In genomic region chr12:1592444-1593231, GRCh38 we compare ENCODE assay signal across 8 cellular contexts. TPM values are rescaled to one million over a fixed set of nuclear protein-coding genes. Genes with fewer than 3 reads are reported as not detected.
DNase-seq lines count a peak whose midpoint lies in the region; TF ChIP-seq lines count a peak whose summit lies in the region.

No MANE protein-coding gene starts in this region.

- no peak overlapping the region for H4K12ac ChIP-seq in trophoblast cell (ENCODE audit: low read depth, low read length)

- H4K91ac ChIP-seq in trophoblast cell (ENCODE audit: low read depth, low read length), result no peak overlapping the region

- no peaks in the 10 kb centered on the region for H3K9me3 ChIP-seq in trophoblast cell (ENCODE audit: insufficient read depth, low read depth, low read length)

- H3K4me1 ChIP-seq in trophoblast cell (ENCODE audit: control insufficient read depth in 1 of 2, insufficient read depth in 2 of 2, low read length in 2 of 2), result peaks cover 15 to 26% of the 10 kb centered on the region in 2 experiments

- H3K79me1 ChIP-seq in trophoblast cell (ENCODE audit: low read length), result peaks cover 7% of the 10 kb centered on the region

- peak overlapping the region; percentile 79 for H3K4me3 ChIP-seq in trophoblast cell (ENCODE audit: low read depth, low read length)

- H3K27ac ChIP-seq in C4-2B (peak overlapping the region; percentile 98), trophoblast cell (ENCODE audit: low read depth, low read length) (no peak overlapping the region)

- H3K79me2 ChIP-seq in trophoblast cell (ENCODE audit: control insufficient read depth, insufficient read depth, low read length, poor library complexity), result peaks cover 3% of the 10 kb centered on the region

- peak overlapping the region; percentile 22 for H3K4ac ChIP-seq in trophoblast cell (ENCODE audit: low read depth, low read length)

- DNase-seq in HCEC 1CT (peak; percentile 45), RPMI8226 (peak; percentile 77), globus pallidus (ENCODE audit: low spot score) (peak; percentile 58), trophoblast cell (no peak), NCI-H2196 treated with DMSO at 0.1 percent for 48 hours (lab: John Stamatoyannopoulos, UW; ENCODE audit: unreplicated experiment) (no peak), GDM1 (lab: John Stamatoyannopoulos, UW) (no peak)
- DNase-seq in activated naive CD4-positive, alpha-beta T cell treated with Interleukin-2 at 50 U/mL for 16 hours, result peak; percentile 68

- TF ChIP-seq CTCF in C4-2B (conservative IDR thresholded peaks at IDR 0.05), result no peak

- H3K4me2 ChIP-seq in trophoblast cell (ENCODE audit: low read length), result peak overlapping the region; percentile 95

- H2BK12ac ChIP-seq in trophoblast cell (ENCODE audit: low read length), result no peak overlapping the region

- H2AFZ ChIP-seq in trophoblast cell (ENCODE audit: insufficient read depth, low read length, poor library complexity), result no peak overlapping the region

- H2AK5ac ChIP-seq in trophoblast cell (ENCODE audit: low read length), result no peak overlapping the region

- no peak overlapping the region for H2BK120ac ChIP-seq in trophoblast cell (ENCODE audit: insufficient read depth, low read length, poor library complexity)

- H3K23ac ChIP-seq in trophoblast cell (ENCODE audit: low read length), result no peak overlapping the region

- no peak overlapping the region for H4K8ac ChIP-seq in trophoblast cell (ENCODE audit: low read depth, low read length)

- H3K18ac ChIP-seq in trophoblast cell (ENCODE audit: low read length), result no peak overlapping the region

- H3K14ac ChIP-seq in trophoblast cell (ENCODE audit: low read length), result no peak overlapping the region

- H3K27me3 ChIP-seq in trophoblast cell (ENCODE audit: insufficient read depth, low read length), result no peaks in the 10 kb centered on the region

- WGBS in trophoblast cell (ENCODE audit: extremely low coverage, insufficient coverage, insufficient read length), result no CpG with 5 or more reads among the region's 30 CpGs

- peaks cover 0 to 2% of the 10 kb centered on the region in 2 experiments for H3K36me3 ChIP-seq in trophoblast cell (ENCODE audit: control insufficient read depth in 1 of 2, insufficient read depth in 2 of 2, low read length in 2 of 2)

- no peak overlapping the region for H2BK5ac ChIP-seq in trophoblast cell (ENCODE audit: low read depth, low read length, poor library complexity)

- H3K9ac ChIP-seq in trophoblast cell (ENCODE audit: low read length), result no peak overlapping the region

RNA-seq across cellular contexts. Expression of gene FBXL14, which starts 1.7 kb away (rescaled TPM):
- 3.3 and 3.9 TPM in 2 replicates for polyA plus RNA-seq in trophoblast cell (2013)

RNA-seq across cellular contexts. Expression of gene WNT5B, which starts 36.4 kb away (rescaled TPM):
- 15.8 and 15.9 TPM in 2 replicates for polyA plus RNA-seq in trophoblast cell (2013)

Comparison
In these comparisons a context has a peak if more than half of its experiments do, and no peak if none do; other contexts are left out.
1. DNase-seq: peak in HCEC 1CT (single experiment), RPMI8226 (single experiment), activated naive CD4-positive, alpha-beta T cell treated with Interleukin-2 at 50 U/mL for 16 hours (single experiment) and globus pallidus (single experiment); none in trophoblast cell (0 of 2), NCI-H2196 treated with DMSO at 0.1 percent for 48 hours (single experiment) and GDM1 (single experiment).